ENCODE assay signal across 18 cellular contexts in genomic region chr15:42510258-42511009, GRCh38. TPM values are rescaled to one million over a fixed set of nuclear protein-coding genes. Genes with fewer than 3 reads are reported as not detected.
DNase-seq lines count a peak whose midpoint lies in the region; ATAC-seq and TF ChIP-seq lines count a peak whose summit lies in the region.
"Had no signal": no experiment of that assay in that cellular context is flagged by ENCODE, and none has a peak within 500 bp of the region (broad histone marks: within the 10 kb centered on the region; RNA-seq: fewer than 3 reads in every experiment).

No MANE protein-coding gene starts in this region.

- H3K4me1 Mint-ChIP-seq in naive thymus-derived CD4-positive, alpha-beta T cell: peaks cover 0 to 22% (median 15%) of the 10 kb centered on the region in 7 donors
- H3K4me1 Mint-ChIP-seq: activated CD4-positive, alpha-beta T cell treated with anti-CD3 and anti-CD28 coated beads, Interleukin-2, amount 10 ng/mL, durations not matched to agents 7 days and 5 days had no signal

- TF ChIP-seq POLR2A in breast epithelium (IDR thresholded peaks at IDR 0.05): no peak

- ATAC-seq in HG02571 (IDR thresholded peaks at IDR 0.05; ENCODE audit: unreplicated experiment): no peak
- ATAC-seq in naive thymus-derived CD4-positive, alpha-beta T cell: no peak
- ATAC-seq in GM18502 (IDR thresholded peaks at IDR 0.05; ENCODE audit: poor library complexity, unreplicated experiment): no peak
- ATAC-seq: activated naive CD8-positive, alpha-beta T cell treated with anti-CD3 and anti-CD28 coated beads, Interleukin-2, amount 50 U/mL, for 24 hours had no signal

- H3K4me1 ChIP-seq in breast epithelium (no peaks in the 10 kb centered on the region), mesenchymal stem cell (ENCODE audit: control insufficient read depth, insufficient read depth, low read depth, low read length) (peaks cover under 1% of the 10 kb centered on the region), tibial artery (peaks cover 0 to 38% (median 9%) of the 10 kb centered on the region in 4 donors)
- no peaks in the 10 kb centered on the region for H3K4me1 ChIP-seq in naive thymus-derived CD4-positive, alpha-beta T cell (ENCODE audit: control insufficient read depth in 2 of 2, insufficient read depth in 2 of 2, low read length in 2 of 2)

- no peak overlapping the region for H3K4me3 Mint-ChIP-seq in naive thymus-derived CD4-positive, alpha-beta T cell
- H3K4me3 Mint-ChIP-seq: activated CD4-positive, alpha-beta T cell treated with anti-CD3 and anti-CD28 coated beads, Interleukin-2, amount 10 ng/mL, durations not matched to agents 7 days and 5 days; activated naive CD8-positive, alpha-beta T cell treated with anti-CD3 and anti-CD28 coated beads, Interleukin-2, amount 50 U/mL, for 24 hours; activated T-cell treated with anti-CD3 and anti-CD28 coated beads, Interleukin-2, amount 50 U/mL, for 24 hours; CD4-positive, alpha-beta memory T cell; memory B cell had no signal

- H4K91ac ChIP-seq in mesenchymal stem cell (ENCODE audit: low read length): no peak overlapping the region

- no peak overlapping the region for H3K4me3 ChIP-seq in breast epithelium
- no peak overlapping the region for H3K4me3 ChIP-seq in mesenchymal stem cell (ENCODE audit: insufficient read depth in 1 of 2, low read depth in 1 of 2, low read length in 2 of 2)
- H3K4me3 ChIP-seq in tibial artery: peak overlapping the region in 1 of 2 donors; percentile 12
- no peak overlapping the region for H3K4me3 ChIP-seq in naive thymus-derived CD4-positive, alpha-beta T cell (ENCODE audit: low read length)
- H3K4me3 ChIP-seq: SK-N-MC, smooth muscle cell had no signal

- no peak overlapping the region for H2BK12ac ChIP-seq in mesenchymal stem cell (ENCODE audit: low read length in 2 of 2)

- H3K27ac Mint-ChIP-seq in naive thymus-derived CD4-positive, alpha-beta T cell: peak overlapping the region in 4 of 9 donors; percentile 2 to 25 (median 9)
- H3K27ac Mint-ChIP-seq: activated CD4-positive, alpha-beta T cell treated with anti-CD3 and anti-CD28 coated beads, Interleukin-2, amount 10 ng/mL, durations not matched to agents 7 days and 5 days; activated naive CD8-positive, alpha-beta T cell treated with anti-CD3 and anti-CD28 coated beads, Interleukin-2, amount 50 U/mL, for 24 hours; activated T-cell treated with anti-CD3 and anti-CD28 coated beads, Interleukin-2, amount 50 U/mL, for 24 hours had no signal

- POLR2A ChIA-PET in naive thymus-derived CD4-positive, alpha-beta T cell (lab: Charles Lee): no interaction called here

- peaks cover 22% of the 10 kb centered on the region for H3K79me1 ChIP-seq in mesenchymal stem cell (replicated peaks; ENCODE audit: low read length, poor library complexity, severe bottlenecking)

- H2AK5ac ChIP-seq in mesenchymal stem cell (ENCODE audit: low read length, severe bottlenecking): no peak overlapping the region

- H3K9ac ChIP-seq in mesenchymal stem cell (ENCODE audit: low read length): peak overlapping the region; percentile 56

- no peak overlapping the region for H3K4me2 ChIP-seq in mesenchymal stem cell (ENCODE audit: low read length, poor library complexity, severe bottlenecking)
- H3K4me2 ChIP-seq: smooth muscle cell had no signal

- H3K27me3 ChIP-seq in breast epithelium: no peaks in the 10 kb centered on the region
- H3K27me3 ChIP-seq in mesenchymal stem cell (ENCODE audit: control insufficient read depth in 1 of 2, insufficient read depth in 1 of 2, low read length in 2 of 2): no peaks in the 10 kb centered on the region
- H3K27me3 ChIP-seq in tibial artery: no peaks in the 10 kb centered on the region
- no peaks in the 10 kb centered on the region for H3K27me3 ChIP-seq in naive thymus-derived CD4-positive, alpha-beta T cell (ENCODE audit: control insufficient read depth in 2 of 2, insufficient read depth in 2 of 2, low read length in 2 of 2)

- no peak overlapping the region for H2AFZ ChIP-seq in mesenchymal stem cell (ENCODE audit: low read depth, low read length)

- no peak overlapping the region for H3K4ac ChIP-seq in mesenchymal stem cell (ENCODE audit: low read depth in 1 of 2, low read length in 2 of 2)

- no peak overlapping the region for H4K8ac ChIP-seq in mesenchymal stem cell (ENCODE audit: low read length)

- peak overlapping the region; percentile 45 to 54 for H3K27ac ChIP-seq in breast epithelium
- H3K27ac ChIP-seq in mesenchymal stem cell (ENCODE audit: low read length, poor library complexity, severe bottlenecking): peak overlapping the region; percentile 13
- peak overlapping the region; percentile 42 to 61 for H3K27ac ChIP-seq in tibial artery
- no peak overlapping the region for H3K27ac ChIP-seq in naive thymus-derived CD4-positive, alpha-beta T cell (ENCODE audit: low read depth, low read length)
- H3K27ac ChIP-seq: SK-N-MC had no signal

- H3K9me3 ChIP-seq in breast epithelium (no peaks in the 10 kb centered on the region), mesenchymal stem cell (ENCODE audit: control insufficient read depth, low read length) (no peaks in the 10 kb centered on the region), tibial artery (no peaks in the 10 kb centered on the region)
- no peaks in the 10 kb centered on the region for H3K9me3 ChIP-seq in naive thymus-derived CD4-positive, alpha-beta T cell (ENCODE audit: control insufficient read depth in 2 of 3, low read length in 3 of 3)

- no peaks in the 10 kb centered on the region for H3K9me3 Mint-ChIP-seq in naive thymus-derived CD4-positive, alpha-beta T cell
- H3K9me3 Mint-ChIP-seq: activated CD4-positive, alpha-beta T cell treated with anti-CD3 and anti-CD28 coated beads, Interleukin-2, amount 10 ng/mL, durations not matched to agents 7 days and 5 days; activated naive CD8-positive, alpha-beta T cell treated with anti-CD3 and anti-CD28 coated beads, Interleukin-2, amount 50 U/mL, for 24 hours; activated T-cell treated with anti-CD3 and anti-CD28 coated beads, Interleukin-2, amount 50 U/mL, for 24 hours; CD4-positive, alpha-beta memory T cell; memory B cell had no signal

- TF ChIP-seq CTCF in breast epithelium (IDR thresholded peaks at IDR 0.05) (no peak), tibial artery (IDR thresholded peaks at IDR 0.05) (no peak)

- H3K36me3 Mint-ChIP-seq in naive thymus-derived CD4-positive, alpha-beta T cell: peaks cover 10 to 30% (median 15%) of the 10 kb centered on the region in 5 donors

- H3K23ac ChIP-seq in mesenchymal stem cell (ENCODE audit: low read length in 2 of 2): no peak overlapping the region

- WGBS in mesenchymal stem cell: no CpG with 5 or more reads among the region's 4 CpGs

- H3K36me3 ChIP-seq in breast epithelium (no peaks in the 10 kb centered on the region), mesenchymal stem cell (ENCODE audit: control insufficient read depth in 1 of 2, insufficient read depth in 2 of 2, low read depth in 1 of 2, low read length in 2 of 2) (peaks cover 13 to 27% of the 10 kb centered on the region in 2 experiments), tibial artery (peaks cover 11 to 19% (median 16%) of the 10 kb centered on the region in 3 donors)
- H3K36me3 ChIP-seq in naive thymus-derived CD4-positive, alpha-beta T cell (ENCODE audit: control insufficient read depth in 2 of 3, insufficient read depth in 3 of 3, low read length in 3 of 3): peaks cover 0 to 36% (median 5%) of the 10 kb centered on the region in 3 experiments

- no peak overlapping the region for H2BK5ac ChIP-seq in mesenchymal stem cell (ENCODE audit: low read depth, low read length, poor library complexity, severe bottlenecking)

- DNase-seq in M059J (ENCODE audit: low read depth) (peak; percentile 20), breast epithelium (ENCODE audit: low spot score in 2 of 2) (no peak), mesenchymal stem cell (no peak), tibial artery (no peak), 8988T (no peak)
- DNase-seq in naive thymus-derived CD4-positive, alpha-beta T cell: no peak
- DNase-seq: activated CD4-positive, alpha-beta T cell treated with anti-CD3 and anti-CD28 coated beads, Interleukin-2, amount 10 ng/mL, durations not matched to agents 7 days and 5 days; activated naive CD8-positive, alpha-beta T cell treated with anti-CD3 and anti-CD28 coated beads, Interleukin-2, amount 50 U/mL, for 24 hours; activated T-cell treated with anti-CD3 and anti-CD28 coated beads, Interleukin-2, amount 50 U/mL, for 24 hours; CD4-positive, alpha-beta memory T cell; cortex of kidney; NCI-H345; stimulated activated naive CD4-positive, alpha-beta T cell treated with Interleukin-2 at 50 U/mL for 16 hours had no signal

- H2BK120ac ChIP-seq in mesenchymal stem cell (ENCODE audit: low read depth, low read length): no peak overlapping the region

- H3K27me3 Mint-ChIP-seq in naive thymus-derived CD4-positive, alpha-beta T cell: no peaks in the 10 kb centered on the region
- H3K27me3 Mint-ChIP-seq: activated CD4-positive, alpha-beta T cell treated with anti-CD3 and anti-CD28 coated beads, Interleukin-2, amount 10 ng/mL, durations not matched to agents 7 days and 5 days; activated naive CD8-positive, alpha-beta T cell treated with anti-CD3 and anti-CD28 coated beads, Interleukin-2, amount 50 U/mL, for 24 hours; activated T-cell treated with anti-CD3 and anti-CD28 coated beads, Interleukin-2, amount 50 U/mL, for 24 hours; CD4-positive, alpha-beta memory T cell; memory B cell had no signal

- intact Hi-C loops in breast epithelium (cut with DNase I; ENCODE audit: low total_unique reads): loop anchor here (1.0 kb wide), 1 partner anchor 10 kb away; no protein-coding TSS in a partner anchor
- intact Hi-C loops in tibial artery (cut with DNase I; ENCODE audit: low total_unique reads): no loop called here
- intact Hi-C loops in naive thymus-derived CD4-positive, alpha-beta T cell (cut with micrococcal nuclease): no loop called here

- H3K14ac ChIP-seq in mesenchymal stem cell (ENCODE audit: low read length in 2 of 2): no peak overlapping the region

- no peak overlapping the region for H2BK15ac ChIP-seq in mesenchymal stem cell (ENCODE audit: low read depth, poor library complexity, severe bottlenecking)

- CTCF ChIA-PET in naive thymus-derived CD4-positive, alpha-beta T cell (lab: Charles Lee): no interaction called here

- no peak overlapping the region for H3K18ac ChIP-seq in mesenchymal stem cell (ENCODE audit: low read depth in 1 of 2, low read length in 2 of 2)

RNA-seq across cellular contexts. Expression of gene SNAP23, which starts 15.0 kb away (rescaled TPM):
- 55.9 and 96.5 TPM in 2 replicates for total RNA-seq in M059J (2014; rRNA removed; shearing (Covaris generic))
- total RNA-seq in breast epithelium: 10 to 100 TPM; 75.8 to 88.0 (median 76.0) TPM
- polyA plus RNA-seq in mesenchymal stem cell (2013, experiment 1 of 2): 52.7 TPM
- polyA plus RNA-seq in mesenchymal stem cell (2013, experiment 2 of 2): 52.4 TPM
- 10 to 100 TPM; 60.0 to 80.0 (median 70.6) TPM for total RNA-seq in naive thymus-derived CD4-positive, alpha-beta T cell
- polyA plus RNA-seq in naive thymus-derived CD4-positive, alpha-beta T cell: 10 to 100 TPM; 66.4 to 74.2 TPM

RNA-seq across cellular contexts. Expression of gene ZNF106, which starts 19.5 kb away (rescaled TPM):
- total RNA-seq in M059J (2014; rRNA removed; shearing (Covaris generic)): 13.8 and 27.8 TPM in 2 replicates
- total RNA-seq in breast epithelium: 100 to 1,000 TPM in 1 of 3 donors, 10 to 100 TPM in 2; 59.6 to 151 (median 60.0) TPM
- polyA plus RNA-seq in mesenchymal stem cell (2013, experiment 1 of 2): 31.4 TPM
- 30.0 TPM for polyA plus RNA-seq in mesenchymal stem cell (2013, experiment 2 of 2)
- total RNA-seq in naive thymus-derived CD4-positive, alpha-beta T cell: 10 to 100 TPM; 32.4 to 54.3 (median 44.7) TPM
- 10 to 100 TPM; 43.1 to 43.2 TPM for polyA plus RNA-seq in naive thymus-derived CD4-positive, alpha-beta T cell

RNA-seq across cellular contexts. Expression of gene LRRC57, which starts 38.2 kb away (rescaled TPM):
- 14.8 and 16.8 TPM in 2 replicates for total RNA-seq in M059J (2014; rRNA removed; shearing (Covaris generic))
- total RNA-seq in breast epithelium: 10 to 100 TPM; 20.3 to 23.3 (median 23.3) TPM
- 10.9 TPM for polyA plus RNA-seq in mesenchymal stem cell (2013, experiment 1 of 2)
- 11.1 TPM for polyA plus RNA-seq in mesenchymal stem cell (2013, experiment 2 of 2)
- total RNA-seq in naive thymus-derived CD4-positive, alpha-beta T cell: 10 to 100 TPM; 15.4 to 37.1 (median 18.0) TPM
- 1 to 10 TPM; 4.5 to 4.8 TPM for polyA plus RNA-seq in naive thymus-derived CD4-positive, alpha-beta T cell

RNA-seq across cellular contexts. Expression of gene HAUS2, which starts 38.2 kb away (rescaled TPM):
- 62.4 and 138 TPM in 2 replicates for total RNA-seq in M059J (2014; rRNA removed; shearing (Covaris generic))
- 10 to 100 TPM; 29.3 to 42.1 (median 30.2) TPM for total RNA-seq in breast epithelium
- 14.6 TPM for polyA plus RNA-seq in mesenchymal stem cell (2013, experiment 1 of 2)
- 14.3 TPM for polyA plus RNA-seq in mesenchymal stem cell (2013, experiment 2 of 2)
- 10 to 100 TPM; 12.0 to 35.4 (median 16.8) TPM for total RNA-seq in naive thymus-derived CD4-positive, alpha-beta T cell
- 10 to 100 TPM; 30.9 to 31.9 TPM for polyA plus RNA-seq in naive thymus-derived CD4-positive, alpha-beta T cell
